ENCODE assay signal across 29 cellular contexts in the genomic region with DNA sequence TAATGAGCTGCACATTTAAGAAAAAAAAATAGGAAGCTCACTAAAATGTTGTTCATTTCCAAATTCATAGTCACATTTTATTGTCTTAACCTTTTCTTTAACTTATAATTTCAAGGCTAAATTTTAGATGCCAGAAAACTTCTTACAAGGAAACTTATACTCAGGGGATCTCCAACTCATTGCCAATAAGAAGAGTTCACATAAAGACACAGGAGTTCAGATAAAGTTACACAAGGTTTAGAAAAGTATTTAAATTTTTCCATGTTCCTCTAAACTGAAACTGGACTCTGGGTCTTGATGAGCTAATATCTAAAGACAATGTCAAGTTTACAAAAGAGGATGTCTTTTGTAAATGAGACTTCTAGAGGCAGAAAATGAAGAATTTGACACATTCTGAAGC.
"Had no signal": no experiment of that assay in that cellular context is flagged by ENCODE, and none has a peak within 500 bp of the region (broad histone marks: within the 10 kb centered on the region; RNA-seq: fewer than 3 reads in every experiment).

No MANE protein-coding gene starts in this region.

- H3K27ac ChIP-seq: ascending aorta, cardiac muscle cell, SK-N-MC, WERI-Rb-1 had no signal

- FAIRE-seq: K562 had no signal

- H3K9me3 ChIP-seq: ascending aorta had no signal

- H3K36me3 Mint-ChIP-seq: activated CD8-positive, alpha-beta memory T cell treated with anti-CD3 and anti-CD28 coated beads, Interleukin-2, amount 10 ng/mL, durations not matched to agents 7 days and 5 days; activated naive CD4-positive, alpha-beta T cell treated with anti-CD3 and anti-CD28 coated beads, Interleukin-2, amount 10 ng/mL, durations not matched to agents 7 days and 5 days; activated naive CD8-positive, alpha-beta T cell had no signal

- H3K4me1 Mint-ChIP-seq: activated CD4-positive, alpha-beta memory T cell treated with anti-CD3 and anti-CD28 coated beads, Interleukin-2, amount 10 ng/mL, durations not matched to agents 7 days and 5 days; activated CD8-positive, alpha-beta memory T cell treated with anti-CD3 and anti-CD28 coated beads, Interleukin-2, amount 10 ng/mL, durations not matched to agents 7 days and 5 days; activated naive CD4-positive, alpha-beta T cell treated with anti-CD3 and anti-CD28 coated beads, Interleukin-2, amount 10 ng/mL, durations not matched to agents 7 days and 5 days; activated naive CD8-positive, alpha-beta T cell treated with anti-CD3 and anti-CD28 coated beads, Interleukin-2, amount 50 U/mL, for 24 hours had no signal

- ATAC-seq: activated CD8-positive, alpha-beta memory T cell treated with anti-CD3 and anti-CD28 coated beads, Interleukin-2, amount 10 ng/mL, durations not matched to agents 7 days and 5 days; activated naive CD8-positive, alpha-beta T cell treated with anti-CD3 and anti-CD28 coated beads, Interleukin-2, amount 50 U/mL, for 24 hours; K562 had no signal

- H3K4me1 ChIP-seq: ascending aorta had no signal

- H3K36me3 ChIP-seq: ascending aorta, cardiac muscle cell, WERI-Rb-1 had no signal

- H3K27ac Mint-ChIP-seq: activated CD4-positive, alpha-beta memory T cell treated with anti-CD3 and anti-CD28 coated beads, Interleukin-2, amount 10 ng/mL, durations not matched to agents 7 days and 5 days; activated CD8-positive, alpha-beta memory T cell treated with anti-CD3 and anti-CD28 coated beads, Interleukin-2, amount 10 ng/mL, durations not matched to agents 7 days and 5 days; activated naive CD4-positive, alpha-beta T cell treated with anti-CD3 and anti-CD28 coated beads, Interleukin-2, amount 10 ng/mL, durations not matched to agents 7 days and 5 days; activated naive CD8-positive, alpha-beta T cell; activated naive CD8-positive, alpha-beta T cell treated with anti-CD3 and anti-CD28 coated beads, Interleukin-2, amount 50 U/mL, for 24 hours had no signal

- H3K9me3 Mint-ChIP-seq: activated CD4-positive, alpha-beta memory T cell treated with anti-CD3 and anti-CD28 coated beads, Interleukin-2, amount 10 ng/mL, durations not matched to agents 7 days and 5 days had no signal

- H3K27me3 Mint-ChIP-seq: activated CD4-positive, alpha-beta memory T cell treated with anti-CD3 and anti-CD28 coated beads, Interleukin-2, amount 10 ng/mL, durations not matched to agents 7 days and 5 days; activated CD8-positive, alpha-beta memory T cell treated with anti-CD3 and anti-CD28 coated beads, Interleukin-2, amount 10 ng/mL, durations not matched to agents 7 days and 5 days; activated naive CD4-positive, alpha-beta T cell treated with anti-CD3 and anti-CD28 coated beads, Interleukin-2, amount 10 ng/mL, durations not matched to agents 7 days and 5 days; activated naive CD8-positive, alpha-beta T cell; activated naive CD8-positive, alpha-beta T cell treated with anti-CD3 and anti-CD28 coated beads, Interleukin-2, amount 50 U/mL, for 24 hours had no signal

- H3K4me3 ChIP-seq: ascending aorta, cardiac muscle cell, K562, SK-N-MC had no signal

- DNase-seq: activated CD4-positive, alpha-beta memory T cell treated with anti-CD3 and anti-CD28 coated beads, Interleukin-2, amount 10 ng/mL, durations not matched to agents 7 days and 5 days; activated CD4-positive, alpha-beta T cell treated with anti-CD3 and anti-CD28 coated beads for 1 hour; activated CD4-positive, alpha-beta T cell treated with anti-CD3 and anti-CD28 coated beads for 48 hours; activated CD4-positive, CD25-positive, alpha-beta regulatory T cell; activated CD8-positive, alpha-beta memory T cell treated with anti-CD3 and anti-CD28 coated beads for 24 hours; activated CD8-positive, alpha-beta memory T cell treated with anti-CD3 and anti-CD28 coated beads, Interleukin-2, amount 10 ng/mL, durations not matched to agents 7 days and 5 days; activated CD8-positive, alpha-beta memory T cell treated with anti-CD3 and anti-CD28 coated beads, Interleukin-2, amount 50 U/mL, for 48 hours; activated effector memory CD4-positive, alpha-beta T cell treated with Interleukin-2 at 50 U/mL for 16 hours; activated naive CD4-positive, alpha-beta T cell treated with anti-CD3 and anti-CD28 coated beads, Interleukin-2, amount 10 ng/mL, durations not matched to agents 7 days and 5 days; activated naive CD8-positive, alpha-beta T cell treated with anti-CD3 and anti-CD28 coated beads, Interleukin-2, amount 50 U/mL, for 24 hours; activated T-cell treated with anti-CD3 and anti-CD28 coated beads, Interleukin-2, amount 50 U/mL, for 48 hours; amygdala; NCI-H1048; NCI-H1105 treated with DMSO at 0.1 percent for 48 hours; NCI-H1436; NCI-H1694; NCI-H1930; NCI-H2081 treated with DMSO at 0.1 percent for 48 hours; NCI-H345; NCI-H524 treated with DMSO at 0.1 percent for 48 hours; OCI-M1; Right ventricle myocardium superior; T1000; WERI-Rb-1 had no signal

- H3K4me3 Mint-ChIP-seq: activated CD4-positive, alpha-beta memory T cell treated with anti-CD3 and anti-CD28 coated beads, Interleukin-2, amount 10 ng/mL, durations not matched to agents 7 days and 5 days; activated CD8-positive, alpha-beta memory T cell treated with anti-CD3 and anti-CD28 coated beads, Interleukin-2, amount 10 ng/mL, durations not matched to agents 7 days and 5 days; activated naive CD4-positive, alpha-beta T cell treated with anti-CD3 and anti-CD28 coated beads, Interleukin-2, amount 10 ng/mL, durations not matched to agents 7 days and 5 days; activated naive CD8-positive, alpha-beta T cell; activated naive CD8-positive, alpha-beta T cell treated with anti-CD3 and anti-CD28 coated beads, Interleukin-2, amount 50 U/mL, for 24 hours had no signal

- H3K27me3 ChIP-seq: ascending aorta, cardiac muscle cell had no signal
